In the genomic region with DNA sequence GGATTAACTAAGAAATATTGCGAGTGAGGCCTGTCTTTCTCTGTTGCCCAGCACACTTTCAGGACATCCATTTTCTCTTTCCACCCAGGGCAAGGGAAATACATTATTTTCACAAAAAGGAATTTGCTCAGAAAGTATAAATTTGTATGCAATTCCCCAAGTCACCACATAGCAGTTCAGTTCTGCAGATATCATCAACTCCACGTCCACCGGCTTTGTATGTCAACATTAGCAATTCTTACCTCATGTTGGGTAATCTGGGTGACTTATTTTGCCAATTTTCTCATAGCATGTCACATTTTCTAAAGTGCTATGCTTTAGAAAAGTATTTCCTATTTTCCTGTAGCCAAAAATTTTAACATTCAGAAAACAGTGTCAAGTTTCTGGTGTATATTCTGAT, we compare ENCODE assay signal across 11 cellular contexts.
DNase-seq lines count a peak whose midpoint lies in the region; TF ChIP-seq lines count a peak whose summit lies in the region.
"Had no signal": no experiment of that assay in that cellular context is flagged by ENCODE, and none has a peak within 500 bp of the region (broad histone marks: within the 10 kb centered on the region; RNA-seq: fewer than 3 reads in every experiment).

No MANE protein-coding gene starts in this region.

- H3K36me3 ChIP-seq in BJ (ENCODE audit: control insufficient read depth, insufficient read depth, low read length) (no peaks in the 10 kb centered on the region), brain microvascular endothelial cell (replicated peaks) (no peaks in the 10 kb centered on the region), stomach (no peaks in the 10 kb centered on the region), transverse colon (no peaks in the 10 kb centered on the region)

- H3K9me3 ChIP-seq in stomach, result no peaks in the 10 kb centered on the region
- no peaks in the 10 kb centered on the region for H3K9me3 ChIP-seq in transverse colon

- intact Hi-C loops in stomach (cut with DNase I; ENCODE audit: low total_unique reads), result no loop called here
- intact Hi-C loops in transverse colon (cut with DNase I; ENCODE audit: low total_unique reads), result no loop called here

- TF ChIP-seq POLR2A in stomach (IDR thresholded peaks at IDR 0.05) (no peak), transverse colon (IDR thresholded peaks at IDR 0.05) (no peak)

- POLR2A ChIA-PET in BJ (lab: Charles Lee), result no interaction called here

- DNase-seq in BJ (ENCODE audit: low read depth) (no peak), Kasumi-1 (lab: John Stamatoyannopoulos, UW) (peak; percentile 32 to 35), brain microvascular endothelial cell (peak; percentile 47), myocyte (ENCODE audit: low read depth) (peak; percentile 44), stomach (no peak), transverse colon (no peak)
- DNase-seq in effector CD8-positive, alpha-beta T cell (lab: John Stamatoyannopoulos, UW), result no peak
- DNase-seq in stimulated activated CD4-positive, alpha-beta T cell treated with anti-CD3 and anti-CD28 coated beads, Interleukin-2, amount 100 ng/mL, for 24 hours, result no peak
- DNase-seq: activated T-cell treated with anti-CD3 and anti-CD28 coated beads, Interleukin-2, amount 50 U/mL, for 24 hours; naive B cell; T-helper 9 cell had no signal

- H3K4me3 ChIP-seq in BJ (ENCODE audit: low read depth, low read length) (no peak overlapping the region), brain microvascular endothelial cell (ENCODE audit: low read depth, low read length) (no peak overlapping the region), stomach (no peak overlapping the region), transverse colon (no peak overlapping the region)

- WGBS in stomach, 5 donors, result 54 to 69% (median 57%) methylated on average over 3 of the region's 3 CpGs
- 84% methylated on average over 3 of the region's 3 CpGs; no CpG with 5 or more reads in 1 of the 2 donors for WGBS in transverse colon (ENCODE audit: low coverage in 1 of 2), 2 donors

- H3K27ac ChIP-seq in brain microvascular endothelial cell (no peak overlapping the region), stomach (no peak overlapping the region), transverse colon (no peak overlapping the region)

- in situ Hi-C loops in brain microvascular endothelial cell (cut with HindIII; ENCODE audit: low pct_ligation_motif_present, low sequenced_read_pairs), result no loop called here
- in situ Hi-C loops in transverse colon (cut with MboI; ENCODE audit: low pct_ligation_motif_present in 1 of 4, low pct_unique_long_range_greater_than_20kb in 1 of 4, low sequenced_read_pairs in 3 of 4), result no loop called here

- no peaks in the 10 kb centered on the region for H3K4me1 ChIP-seq in stomach
- no peaks in the 10 kb centered on the region for H3K4me1 ChIP-seq in transverse colon

- H3K27me3 ChIP-seq in BJ (ENCODE audit: control insufficient read depth, insufficient read depth, low read length) (no peaks in the 10 kb centered on the region), brain microvascular endothelial cell (replicated peaks) (no peaks in the 10 kb centered on the region), stomach (no peaks in the 10 kb centered on the region), transverse colon (no peaks in the 10 kb centered on the region)

- TF ChIP-seq CTCF in BJ (IDR thresholded peaks at IDR 0.05; ENCODE audit: insufficient read depth, low read depth, low read length) (peak; percentile 33; the same call in 1 of the 2 replicates), brain microvascular endothelial cell (IDR thresholded peaks at IDR 0.05; ENCODE audit: low read depth, low read length, missing control alignments) (peak; percentile 60), stomach (IDR thresholded peaks at IDR 0.05) (peak in 2 of 7 experiments; percentile 10 to 15), transverse colon (IDR thresholded peaks at IDR 0.05) (no peak)

- CTCF ChIA-PET in BJ (lab: Yijun Ruan, JAX), result no interaction called here

- TF ChIP-seq EP300 in stomach (IDR thresholded peaks at IDR 0.05) (no peak), transverse colon (IDR thresholded peaks at IDR 0.05; ENCODE audit: low read depth) (no peak)

Comparison
In these comparisons a context has a peak if more than half of its experiments do, and no peak if none do; other contexts are left out.
1. DNase-seq: peak in Kasumi-1 (2 of 2), brain microvascular endothelial cell (single experiment) and myocyte (single experiment); none in BJ (single experiment), effector CD8-positive, alpha-beta T cell (single experiment), stomach (single experiment), transverse colon (single experiment) and stimulated activated CD4-positive, alpha-beta T cell treated with anti-CD3 and anti-CD28 coated beads, Interleukin-2, amount 100 ng/mL, for 24 hours (0 of 2).
2. CTCF ChIP-seq: peak in BJ (single experiment) and brain microvascular endothelial cell (single experiment); none in transverse colon (0 of 5).